ENCODE assay signal across 26 cellular contexts in genomic region chr4:150948710-150949109, GRCh38.
"Had no signal": no experiment of that assay in that cellular context is flagged by ENCODE, and none has a peak within 500 bp of the region (broad histone marks: within the 10 kb centered on the region; RNA-seq: fewer than 3 reads in every experiment).

No MANE protein-coding gene starts in this region.

- H3K27ac ChIP-seq: coronary artery, dorsolateral prefrontal cortex, epithelial cell of prostate, esophagus squamous epithelium, gastrocnemius medialis, heart right ventricle, left lung, lower lobe of right lung had no signal

- H3K36me3 ChIP-seq: esophagus squamous epithelium, gastrocnemius medialis, heart right ventricle, left lung, lower lobe of right lung had no signal

- H3K36me3 Mint-ChIP-seq: immature natural killer cell had no signal

- H3K4me3 ChIP-seq: coronary artery, dorsolateral prefrontal cortex, esophagus squamous epithelium, gastrocnemius medialis, heart right ventricle, left lung, lower lobe of right lung, mucosa of descending colon had no signal

- H3K9me3 Mint-ChIP-seq: immature natural killer cell had no signal

- H3K27me3 ChIP-seq: dorsolateral prefrontal cortex, esophagus squamous epithelium, gastrocnemius medialis, heart right ventricle, left lung had no signal

- H3K4me3 Mint-ChIP-seq: immature natural killer cell, mesothelial cell of epicardium had no signal

- DNase-seq: dermis blood vessel endothelial cell; dorsolateral prefrontal cortex; effector CD4-positive, alpha-beta T cell; effector memory CD4-positive, alpha-beta T cell; erythroblast; esophagus squamous epithelium; foreskin fibroblast; foreskin melanocyte; gastrocnemius medialis; glutamatergic neuron; head of caudate nucleus; heart right ventricle; hypothalamus; immature natural killer cell; left cardiac atrium; left lung; left ventricle myocardium superior; lower lobe of right lung; mesenchymal stem cell; mucosa of descending colon had no signal

- H3K9me3 ChIP-seq: esophagus squamous epithelium, gastrocnemius medialis, left lung, lower lobe of right lung had no signal

- FAIRE-seq: colon, keratinocyte had no signal

- ATAC-seq: esophagus mucosa, gastrocnemius medialis, heart right ventricle, left cardiac atrium, left lung, left ventricle myocardium superior, lower lobe of right lung, mucosa of descending colon had no signal

- H3K27ac Mint-ChIP-seq: mesothelial cell of epicardium had no signal
